1 cellular context compared by ENCODE assay signal in genomic region chr10:15121707-15122106, GRCh38.
TF ChIP-seq lines count a peak whose summit lies in the region.

No MANE protein-coding gene starts in this region.

TF ChIP-seq in GM12878, 131 proteins besides CTCF, POLR2A, EP300 and RAD21:
- TF ChIP-seq ATF7 (IDR thresholded peaks at IDR 0.05; ENCODE audit: low read depth): peak; percentile 67
- TF ChIP-seq, protein P1, sequence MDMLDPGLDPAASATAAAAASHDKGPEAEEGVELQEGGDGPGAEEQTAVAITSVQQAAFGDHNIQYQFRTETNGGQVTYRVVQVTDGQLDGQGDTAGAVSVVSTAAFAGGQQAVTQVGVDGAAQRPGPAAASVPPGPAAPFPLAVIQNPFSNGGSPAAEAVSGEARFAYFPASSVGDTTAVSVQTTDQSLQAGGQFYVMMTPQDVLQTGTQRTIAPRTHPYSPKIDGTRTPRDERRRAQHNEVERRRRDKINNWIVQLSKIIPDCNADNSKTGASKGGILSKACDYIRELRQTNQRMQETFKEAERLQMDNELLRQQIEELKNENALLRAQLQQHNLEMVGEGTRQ (IDR thresholded peaks at IDR 0.05; ENCODE audit: borderline replicate concordance, low read depth, low read length): no peak
